1 cellular context compared by ENCODE assay signal in the genomic region with DNA sequence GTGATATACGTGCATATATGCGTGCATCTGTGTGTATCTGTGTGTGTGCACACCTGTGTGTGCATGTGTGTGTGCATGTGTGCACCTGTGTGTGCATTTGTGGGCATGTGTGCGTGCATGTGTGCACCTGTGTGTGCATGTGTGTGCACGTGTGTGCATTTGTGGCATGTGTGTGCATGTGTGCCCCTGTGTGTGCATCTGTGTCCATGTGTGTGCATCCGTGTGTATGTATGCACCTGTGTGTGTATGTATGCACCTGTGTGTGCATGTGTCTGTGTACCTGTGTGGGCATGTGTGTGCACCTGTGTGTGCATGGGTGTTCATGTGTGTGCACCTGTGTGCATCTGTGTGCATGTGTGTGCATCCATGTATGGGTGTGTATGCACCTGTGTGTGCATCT.
TF ChIP-seq lines count a peak whose summit lies in the region.

No MANE protein-coding gene starts in this region.

TF ChIP-seq in H1, 55 proteins besides CTCF, POLR2A, EP300 and RAD21 (continued from another document):
- TF ChIP-seq CHD1 (IDR thresholded peaks at IDR 0.05; ENCODE audit: low read depth, low read length) = no peak
- TF ChIP-seq FOSL1 (IDR thresholded peaks at IDR 0.05; ENCODE audit: insufficient read depth, low read depth, low read length) = no peak
- TF ChIP-seq, protein P1, sequence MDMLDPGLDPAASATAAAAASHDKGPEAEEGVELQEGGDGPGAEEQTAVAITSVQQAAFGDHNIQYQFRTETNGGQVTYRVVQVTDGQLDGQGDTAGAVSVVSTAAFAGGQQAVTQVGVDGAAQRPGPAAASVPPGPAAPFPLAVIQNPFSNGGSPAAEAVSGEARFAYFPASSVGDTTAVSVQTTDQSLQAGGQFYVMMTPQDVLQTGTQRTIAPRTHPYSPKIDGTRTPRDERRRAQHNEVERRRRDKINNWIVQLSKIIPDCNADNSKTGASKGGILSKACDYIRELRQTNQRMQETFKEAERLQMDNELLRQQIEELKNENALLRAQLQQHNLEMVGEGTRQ (IDR thresholded peaks at IDR 0.05; ENCODE audit: low read length) = no peak
- TF ChIP-seq RNF2 (IDR thresholded peaks at IDR 0.05; ENCODE audit: borderline replicate concordance, low read depth, low read length, missing control alignments, poor library complexity, severe bottlenecking) = no peak
- no peak for TF ChIP-seq CREB1 (IDR thresholded peaks at IDR 0.05)
- TF ChIP-seq, protein P2, sequence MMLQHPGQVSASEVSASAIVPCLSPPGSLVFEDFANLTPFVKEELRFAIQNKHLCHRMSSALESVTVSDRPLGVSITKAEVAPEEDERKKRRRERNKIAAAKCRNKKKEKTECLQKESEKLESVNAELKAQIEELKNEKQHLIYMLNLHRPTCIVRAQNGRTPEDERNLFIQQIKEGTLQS (IDR thresholded peaks at IDR 0.05; ENCODE audit: insufficient read depth, low read depth, low read length) = no peak
